In genomic region chr16:31202402-31203385, GRCh38 we compare ENCODE assay signal across 8 cellular contexts.
DNase-seq lines count a peak whose midpoint lies in the region; ATAC-seq and TF ChIP-seq lines count a peak whose summit lies in the region.

TSS of gene PYCARD (minus strand) at chr16:31202760. CDS start at chr16:31202690, 70 bp downstream.

- no peaks in the 10 kb centered on the region for H3K27me3 ChIP-seq in WERI-Rb-1 (ENCODE audit: insufficient read depth, low read depth, severe bottlenecking)

- peak; percentile 68 for DNase-seq in GDM1 (lab: John Stamatoyannopoulos, UW)
- peak; percentile 71 to 89 for DNase-seq in NOMO-1 (lab: John Stamatoyannopoulos, UW; ENCODE audit: unreplicated experiment in 2 of 2)
- peak; percentile 23 for DNase-seq in astrocyte of the spinal cord (ENCODE audit: low read depth, low spot score)
- peak; percentile 64 for DNase-seq in iPS-NIHi11 (ENCODE audit: low spot score)
- DNase-seq in WERI-Rb-1, result no peak
- DNase-seq in NCI-H2196 treated with DMSO at 0.1 percent for 48 hours (lab: John Stamatoyannopoulos, UW; ENCODE audit: unreplicated experiment), result no peak

- H3K9me3 ChIP-seq in WERI-Rb-1 (ENCODE audit: severe bottlenecking), result no peaks in the 10 kb centered on the region

- H3K27ac ChIP-seq in skin epidermis, result peak within 1 kb of the TSS; percentile 8 to 96 (median 86)
- no peak within 1 kb of the TSS for H3K27ac ChIP-seq in WERI-Rb-1

- ATAC-seq in GM21825 (IDR thresholded peaks at IDR 0.05; ENCODE audit: unreplicated experiment), result peak; percentile 34

- TF ChIP-seq CTCF in astrocyte of the spinal cord (IDR thresholded peaks at IDR 0.05; ENCODE audit: low read depth, low read length), result no peak
- no peak for TF ChIP-seq CTCF in WERI-Rb-1 (IDR thresholded peaks at IDR 0.05; ENCODE audit: low read depth, low read length)

- in situ Hi-C loops in astrocyte of the spinal cord (cut with HindIII; ENCODE audit: low sequenced_read_pairs), result no loop called here

- H3K4me3 ChIP-seq in astrocyte of the spinal cord (ENCODE audit: low read depth, low read length) (peak within 1 kb of the TSS; percentile 55), skin epidermis (peak within 1 kb of the TSS; percentile 64 to 85 (median 71)), WERI-Rb-1 (ENCODE audit: low read depth, low read length) (no peak within 1 kb of the TSS)

- H3K36me3 ChIP-seq in WERI-Rb-1, result peaks cover 11% of the 10 kb centered on the region

Comparison
In these comparisons a context has a peak if more than half of its experiments do, and no peak if none do; other contexts are left out.
1. DNase-seq: peak in GDM1 (single experiment), NOMO-1 (2 of 2), astrocyte of the spinal cord (single experiment) and iPS-NIHi11 (single experiment); none in WERI-Rb-1 (single experiment) and NCI-H2196 treated with DMSO at 0.1 percent for 48 hours (single experiment).